In the genomic region with DNA sequence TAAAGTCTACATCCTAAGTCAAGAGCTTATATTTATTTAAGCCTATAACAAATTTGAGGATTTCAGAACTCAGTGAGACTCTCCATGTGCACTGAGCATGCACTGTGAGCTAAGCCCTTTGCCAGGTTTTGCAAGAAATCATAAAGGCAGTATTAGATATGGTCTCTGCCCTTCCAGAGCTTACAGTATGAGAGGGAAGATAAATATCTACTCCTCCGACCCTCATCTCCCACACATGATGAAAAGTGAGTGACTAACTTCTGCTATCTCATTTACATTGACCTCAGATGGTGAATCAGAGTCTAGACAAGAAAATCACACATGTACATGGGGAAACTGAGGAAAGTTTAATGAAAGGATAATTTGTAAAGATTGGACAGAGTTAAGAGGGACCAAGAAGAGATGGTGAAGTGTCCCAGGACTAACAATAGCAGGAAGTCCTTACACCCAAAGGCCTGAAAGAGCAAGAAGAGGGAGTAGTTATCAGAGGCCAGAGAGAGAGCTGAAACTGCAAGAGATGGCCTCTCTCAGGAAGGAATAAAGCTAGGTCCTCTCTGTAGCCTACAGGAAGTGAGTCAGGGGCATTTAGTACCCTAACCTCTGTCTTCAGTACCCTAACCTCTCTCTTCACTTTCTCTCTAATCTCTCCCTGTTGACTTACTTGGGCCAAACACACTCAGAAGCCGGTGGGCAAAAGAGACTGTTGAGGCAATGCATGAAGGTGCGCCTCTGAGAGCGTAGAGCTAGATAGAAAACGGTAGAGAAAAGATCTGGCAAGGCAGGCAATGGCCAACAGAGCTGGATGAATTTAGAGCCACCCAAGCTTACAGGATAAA, we compare ENCODE assay signal across 1 cellular context.
TF ChIP-seq lines count a peak whose summit lies in the region.

No MANE protein-coding gene starts in this region.

TF ChIP-seq in H1, 55 proteins besides CTCF, POLR2A, EP300 and RAD21:
- no peak for TF ChIP-seq CTBP2 (IDR thresholded peaks at IDR 0.05; ENCODE audit: borderline replicate concordance, insufficient read depth, insufficient read length, low read length)
- TF ChIP-seq KDM1A (IDR thresholded peaks at IDR 0.05; ENCODE audit: borderline replicate concordance, low read length), result no peak
- no peak for TF ChIP-seq SP1 (IDR thresholded peaks at IDR 0.05; ENCODE audit: low read depth, low read length)
- TF ChIP-seq POLR2AphosphoS5 (IDR thresholded peaks at IDR 0.05; ENCODE audit: low read depth, low read length), result peak; percentile 93
- peak; percentile 77 for TF ChIP-seq JUND (IDR thresholded peaks at IDR 0.05; ENCODE audit: low read length)
- TF ChIP-seq YY1 (IDR thresholded peaks at IDR 0.05; ENCODE audit: low read depth, low read length), result no peak
- no peak for TF ChIP-seq HDAC2 (IDR thresholded peaks at IDR 0.05; ENCODE audit: borderline replicate concordance in 1 of 2, low read depth in 2 of 2, low read length in 2 of 2)
- TF ChIP-seq KDM5A (IDR thresholded peaks at IDR 0.05; ENCODE audit: low read length), result no peak
- TF ChIP-seq NANOG (IDR thresholded peaks at IDR 0.05; ENCODE audit: insufficient read depth, low read depth, low read length, poor library complexity, severe bottlenecking), result no peak
- TF ChIP-seq CREB1 (IDR thresholded peaks at IDR 0.05), result no peak
- no peak for TF ChIP-seq CHD1 (IDR thresholded peaks at IDR 0.05; ENCODE audit: low read depth, low read length)
